ENCODE assay signal across 30 cellular contexts in genomic region chr1:50742523-50742922, GRCh38.
DNase-seq lines count a peak whose midpoint lies in the region; ATAC-seq, FAIRE-seq and TF ChIP-seq lines count a peak whose summit lies in the region.
"Had no signal": no experiment of that assay in that cellular context is flagged by ENCODE, and none has a peak within 500 bp of the region (broad histone marks: within the 10 kb centered on the region; RNA-seq: fewer than 3 reads in every experiment).

No MANE protein-coding gene starts in this region.

- H3K9ac ChIP-seq in HepG2 (ENCODE audit: insufficient read depth, low read depth, low read length), result no peak overlapping the region
- H3K9ac ChIP-seq in kidney (ENCODE audit: low read length in 2 of 2), result no peak overlapping the region

- POLR2A ChIA-PET in HepG2 (lab: Yijun Ruan, JAX), result no interaction called here

- TF ChIP-seq EP300 in HepG2 (IDR thresholded peaks at IDR 0.05; ENCODE audit: low read depth in 2 of 2, low read length in 2 of 2), result no peak
- TF ChIP-seq EP300 in HepG2 (CRISPR knock-in tag; IDR thresholded peaks at IDR 0.05; ENCODE audit: borderline replicate concordance), result no peak

- FAIRE-seq in HepG2 (lab: Jason Lieb, UNC) (no peak), kidney (lab: Jason Lieb, UNC) (no peak)
- FAIRE-seq: frontal cortex, GM19239 had no signal

- no peak for TF ChIP-seq POLR2A in HepG2 (IDR thresholded peaks at IDR 0.05; ENCODE audit: insufficient read depth in 1 of 2, low read depth in 2 of 2, low read length in 2 of 2)
- no peak for TF ChIP-seq POLR2A in right lobe of liver (IDR thresholded peaks at IDR 0.05)

- no peak for TF ChIP-seq RAD21 in HepG2 (CRISPR knock-in tag; IDR thresholded peaks at IDR 0.05)

- intact Hi-C loops in HepG2 (cut with micrococcal nuclease; ENCODE audit: unreplicated experiment), result no loop called here
- intact Hi-C loops in right lobe of liver (cut with DNase I), result no loop called here
- intact Hi-C loops in kidney (cut with DNase I), result no loop called here

- CTCF ChIA-PET in HepG2 (lab: Yijun Ruan, JAX; ENCODE audit: low intra/inter-chr PET ratio, low total read pairs), result no interaction called here

- H3K9me3 ChIP-seq in HepG2 (ENCODE audit: low read length), result no peaks in the 10 kb centered on the region
- H3K9me3 ChIP-seq in right lobe of liver, result no peaks in the 10 kb centered on the region
- H3K9me3 ChIP-seq in kidney (ENCODE audit: control insufficient read depth in 1 of 2, low read length in 2 of 2), result no peaks in the 10 kb centered on the region
- H3K9me3 ChIP-seq: colonic mucosa, SJSA1, upper lobe of right lung had no signal

- no peak overlapping the region for H3K27ac ChIP-seq in HepG2 (ENCODE audit: extremely low read length, insufficient read depth, low read length)
- H3K27ac ChIP-seq in right lobe of liver, result no peak overlapping the region
- no peak overlapping the region for H3K27ac ChIP-seq in kidney (ENCODE audit: low read depth in 2 of 2, low read length in 2 of 2)
- H3K27ac ChIP-seq: cardiac muscle cell, colonic mucosa, HL-60, SJSA1, upper lobe of right lung, VCaP had no signal

- WGBS in HepG2 (ENCODE audit: low lambda C conversion rate), result 100% methylated on average over 3 of the region's 3 CpGs
- 87% methylated on average over 2 of the region's 3 CpGs for WGBS in right lobe of liver (ENCODE audit: insufficient coverage, low coverage, low lambda C conversion rate, missing lambda C conversion rate)

- H3K4me3 ChIP-seq in HepG2 (replicated peaks in 1 of 3; ENCODE audit: insufficient read depth in 1 of 3, low read depth in 2 of 3, low read length in 3 of 3) (no peak overlapping the region), right lobe of liver (no peak overlapping the region), foreskin fibroblast (ENCODE audit: low read depth in 1 of 2, low read length in 2 of 2) (no peak overlapping the region), kidney (ENCODE audit: low read length in 2 of 2) (no peak overlapping the region)
- H3K4me3 ChIP-seq: cardiac muscle cell, colonic mucosa, GM23338, SJSA1, upper lobe of right lung had no signal

- H3K36me3 ChIP-seq in HepG2 (replicated peaks in 1 of 2; ENCODE audit: control insufficient read depth in 1 of 2, insufficient read depth in 2 of 2, low read length in 2 of 2), result peaks cover 0 to 14% of the 10 kb centered on the region in 2 experiments; a peak in 3 of 5 replicates
- H3K36me3 ChIP-seq in right lobe of liver, result no peaks in the 10 kb centered on the region
- no peaks in the 10 kb centered on the region for H3K36me3 ChIP-seq in kidney (ENCODE audit: control insufficient read depth in 1 of 2, insufficient read depth in 2 of 2, low read length in 2 of 2)
- H3K36me3 ChIP-seq: colonic mucosa had no signal

- no peaks in the 10 kb centered on the region for H4K20me1 ChIP-seq in HepG2 (ENCODE audit: insufficient read depth, low read length)

- H3K27me3 ChIP-seq in HepG2 (ENCODE audit: control insufficient read depth in 1 of 2, insufficient read depth in 2 of 2, low read length in 2 of 2), result no peaks in the 10 kb centered on the region
- H3K27me3 ChIP-seq in right lobe of liver, result no peaks in the 10 kb centered on the region
- H3K27me3 ChIP-seq: cardiac muscle cell, colonic mucosa, SJSA1, upper lobe of right lung had no signal

- no peak for TF ChIP-seq CTCF in HepG2 (CRISPR knock-in tag; IDR thresholded peaks at IDR 0.05)
- no peak for TF ChIP-seq CTCF in right lobe of liver (IDR thresholded peaks at IDR 0.05)
- TF ChIP-seq CTCF in foreskin fibroblast (IDR thresholded peaks at IDR 0.05; ENCODE audit: low read depth, low read length), result no peak
- TF ChIP-seq CTCF in kidney (IDR thresholded peaks at IDR 0.05; ENCODE audit: borderline replicate concordance, extremely low read depth, insufficient read depth), result no peak

- no TSS peak for BruUV-seq in HepG2 (replicated peaks; lab: Mats Ljungman, UMichigan)

- H3K4me1 ChIP-seq in HepG2 (ENCODE audit: insufficient read depth, low read length) (no peaks in the 10 kb centered on the region), right lobe of liver (no peaks in the 10 kb centered on the region), kidney (ENCODE audit: control insufficient read depth in 1 of 2, insufficient read depth in 1 of 2, low read depth in 1 of 2, low read length in 2 of 2) (no peaks in the 10 kb centered on the region)
- H3K4me1 ChIP-seq: colonic mucosa, SJSA1, upper lobe of right lung had no signal

- no peak overlapping the region for H3K4me2 ChIP-seq in HepG2 (ENCODE audit: low read depth, low read length)
- H3K4me2 ChIP-seq: GM23338 had no signal

- H3K79me2 ChIP-seq in HepG2 (ENCODE audit: insufficient read depth, low read length), result no peaks in the 10 kb centered on the region

- H2AFZ ChIP-seq in HepG2 (ENCODE audit: low read length), result no peak overlapping the region
- H2AFZ ChIP-seq: GM23338 had no signal

- no peak for DNase-seq in HepG2 (ENCODE audit: low spot score)
- DNase-seq in right lobe of liver, result no peak
- peak; percentile 50 for DNase-seq in astrocyte of the hippocampus (ENCODE audit: low read depth, low spot score)
- peak; percentile 17 to 50 for DNase-seq in foreskin fibroblast
- DNase-seq in kidney, result no peak
- DNase-seq in anterior cingulate cortex (lab: John Stamatoyannopoulos, UW), result no peak
- DNase-seq: 8988T; activated CD4-positive, alpha-beta T cell treated with anti-CD3 and anti-CD28 coated beads for 4 hours; activated CD8-positive, alpha-beta T cell treated with anti-CD3 and anti-CD28 coated beads, Interleukin-2, amount 10 ng/mL, durations not matched to agents 7 days and 5 days; amygdala; colonic mucosa; effector CD4-positive, alpha-beta T cell; NCI-H1092; NCI-H1694; NCI-H774; nephron progenitor cell; RPMI8226; stimulated activated naive B cell treated with anti-CD40 and anti-IgM and Interleukin-4, amounts not matched to agents 10 μg/mL and 1 μg/mL and 100 μg/mL, for 72 hours; T-helper 9 cell; upper lobe of right lung had no signal

- ATAC-seq in HepG2, result no peak
- no peak for ATAC-seq in right lobe of liver
- no peak for ATAC-seq in HG02973 (IDR thresholded peaks at IDR 0.05; ENCODE audit: unreplicated experiment)
- no peak for ATAC-seq in HG03354 (IDR thresholded peaks at IDR 0.05; ENCODE audit: poor library complexity, severe bottlenecking, unreplicated experiment)
- ATAC-seq: activated CD8-positive, alpha-beta T cell treated with anti-CD3 and anti-CD28 coated beads, Interleukin-2, amount 10 ng/mL, durations not matched to agents 7 days and 5 days; GM23338; left lobe of liver; stimulated activated naive B cell treated with anti-CD40 and anti-IgM and Interleukin-4, amounts not matched to agents 10 μg/mL and 1 μg/mL and 100 μg/mL, for 72 hours; upper lobe of right lung had no signal

- in situ Hi-C loops in HepG2 (cut with HindIII; ENCODE audit: extremely low pct_ligation_motif_present, low pct_unique_long_range_greater_than_20kb), result no loop called here

TF ChIP-seq in HepG2, 621 proteins besides CTCF, POLR2A, EP300 and RAD21:
- TF ChIP-seq MAFK (conservative IDR thresholded peaks at IDR 0.05 in 1 of 2, IDR thresholded peaks at IDR 0.05 in 1 of 2; ENCODE audit: low read length in 2 of 2) (peak; percentile 70 to 84), MAFF (IDR thresholded peaks at IDR 0.05; ENCODE audit: low read depth, low read length) (peak; percentile 76), HMGXB4 (CRISPR knock-in tag; IDR thresholded peaks at IDR 0.05; ENCODE audit: borderline replicate concordance in 1 of 2, low read depth in 1 of 2) (no peak)

Comparison
In these comparisons a context has a peak if more than half of its experiments do, and no peak if none do; other contexts are left out.
1. DNase-seq: peak in astrocyte of the hippocampus (single experiment) and foreskin fibroblast (2 of 2); none in HepG2 (single experiment), right lobe of liver (0 of 3), kidney (single experiment) and anterior cingulate cortex (0 of 58).